ENCODE assay signal across 30 cellular contexts in the genomic region with DNA sequence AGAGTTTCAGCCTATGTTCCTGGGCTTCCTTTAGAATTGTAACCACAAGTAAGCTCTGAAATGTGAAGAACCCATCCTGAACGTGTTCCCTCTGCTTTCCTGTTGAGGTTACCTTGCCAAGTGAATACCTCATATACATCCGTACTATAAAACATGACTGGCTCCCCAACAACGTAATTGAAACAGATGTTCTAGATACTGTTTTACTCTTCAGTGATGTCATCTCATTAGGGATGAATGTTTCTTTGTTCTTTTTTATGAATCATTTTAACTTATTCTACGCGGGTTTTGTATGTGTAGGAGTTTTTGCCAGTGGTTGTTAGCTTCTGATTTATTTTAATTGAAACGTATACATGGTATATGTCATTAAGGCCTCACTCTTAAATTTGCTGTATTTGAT.
A peak's percentile ranks its signal among the peaks of the same experiment; 100 is the strongest.
DNase-seq lines count a peak whose midpoint lies in the region; ATAC-seq, FAIRE-seq and TF ChIP-seq lines count a peak whose summit lies in the region.
"Had no signal": no experiment of that assay in that cellular context is flagged by ENCODE, and none has a peak within 500 bp of the region (broad histone marks: within the 10 kb centered on the region; RNA-seq: fewer than 3 reads in every experiment).

No MANE protein-coding gene starts in this region.

- no peak overlapping the region for H3K27ac ChIP-seq in GM23248
- H3K27ac ChIP-seq: C4-2B, lower lobe of right lung, tibial artery had no signal

- H3K9ac ChIP-seq in GM23248 = no peak overlapping the region

- H3K36me3 ChIP-seq in GM23248 (ENCODE audit: low read depth) = no peaks in the 10 kb centered on the region
- H3K36me3 ChIP-seq: lower lobe of right lung, tibial artery had no signal

- no peaks in the 10 kb centered on the region for H3K4me1 ChIP-seq in GM23248 (ENCODE audit: insufficient read depth)
- H3K4me1 ChIP-seq: lower lobe of right lung, tibial artery had no signal

- no peak for FAIRE-seq in HTR-8/SVneo (lab: Jason Lieb, UNC)
- FAIRE-seq: endometrium had no signal

- 29 to 33% methylated on average over 6 of the region's 6 CpGs for WGBS in GM23248 (ENCODE audit: low coverage in 1 of 2, low lambda C conversion rate in 2 of 2, missing lambda C conversion rate in 2 of 2), 2 experiments

- no peaks in the 10 kb centered on the region for H3K27me3 ChIP-seq in GM23248 (replicated peaks; ENCODE audit: insufficient read depth)
- H3K27me3 ChIP-seq: tibial artery had no signal

- H2AFZ ChIP-seq in GM23248 = no peak overlapping the region

- TF ChIP-seq CTCF in AG04449 (IDR thresholded peaks at IDR 0.05; ENCODE audit: insufficient read depth, low read length, missing control alignments) (no peak), fibroblast of pulmonary artery (IDR thresholded peaks at IDR 0.05; ENCODE audit: low read length, missing control alignments) (no peak), GM10266 (IDR thresholded peaks at IDR 0.05; ENCODE audit: control insufficient read depth, insufficient read depth, low read depth, missing control alignments) (no peak)

- H3K9me2 ChIP-seq in GM23248 (ENCODE audit: insufficient read depth) = no peaks in the 10 kb centered on the region

- H4K20me1 ChIP-seq in GM23248 (ENCODE audit: insufficient read depth) = no peaks in the 10 kb centered on the region

- DNase-seq in AG04449 (ENCODE audit: low read depth, low spot score) (peak; percentile 55), GM23248 (peak; percentile 2), SK-MEL-5 (ENCODE audit: low read depth, low spot score) (peak; percentile 7), fibroblast of pulmonary artery (ENCODE audit: low read depth) (peak; percentile 30), HTR-8/SVneo (ENCODE audit: insufficient read length, low spot score) (no peak), GM10266 (ENCODE audit: extremely low spot score) (no peak)
- DNase-seq: ACHN; activated CD4-positive, alpha-beta T cell treated with anti-CD3 and anti-CD28 coated beads, Interleukin-2, amount 10 ng/mL, durations not matched to agents 7 days and 5 days; activated gamma-delta T cell; activated naive CD8-positive, alpha-beta T cell treated with anti-CD3 and anti-CD28 coated beads, Interleukin-2, amount 10 ng/mL, durations not matched to agents 7 days and 5 days; activated T-cell treated with anti-CD3 and anti-CD28 coated beads, Interleukin-2, amount 50 U/mL, for 24 hours; Calu3; cerebellar nuclear complex; H9; head of caudate nucleus; lower lobe of right lung; MV-4-11; NCI-H1436 treated with DMSO at 0.1 percent for 48 hours; Right ventricle myocardium superior; stimulated activated CD4-positive, alpha-beta T cell treated with anti-CD3 and anti-CD28 coated beads, Interleukin-1b, Interleukin-23, amount 100 ng/mL, for 48 hours; stimulated activated CD8-positive, alpha-beta memory T cell treated with anti-CD3 and anti-CD28 coated beads, Interleukin-4, amount 100 ng/mL, for 48 hours; SW 1271; T-helper 9 cell; tibial artery had no signal

- no peaks in the 10 kb centered on the region for H3F3A ChIP-seq in GM23248 (ENCODE audit: insufficient read depth)

- CTCF ChIA-PET in AG04449 (lab: Yijun Ruan, JAX) = interaction anchor here (1.7 kb wide), 1 partner anchor 21 kb away, joined by 4 read pairs; no protein-coding TSS in a partner anchor

- no peak overlapping the region for H3K4me3 ChIP-seq in AG04449 (ENCODE audit: low read depth, low read length)
- H3K4me3 ChIP-seq in GM23248 = no peak overlapping the region
- H3K4me3 ChIP-seq in fibroblast of pulmonary artery (replicated peaks; ENCODE audit: low read depth, low read length) = no peak overlapping the region
- H3K4me3 ChIP-seq: lower lobe of right lung, smooth muscle cell, tibial artery had no signal

- H3K4me2 ChIP-seq in GM23248 (ENCODE audit: unreplicated experiment) = no peak overlapping the region
- H3K4me2 ChIP-seq: smooth muscle cell had no signal

- no peaks in the 10 kb centered on the region for H3K79me2 ChIP-seq in GM23248 (ENCODE audit: insufficient read depth)

- no peak for ATAC-seq in GM18909 (IDR thresholded peaks at IDR 0.05; ENCODE audit: poor library complexity, unreplicated experiment)
- ATAC-seq in HG02798 (IDR thresholded peaks at IDR 0.05; ENCODE audit: poor library complexity, unreplicated experiment) = no peak
- ATAC-seq: lower lobe of right lung; natural killer cell treated with Interleukin-12 subunit alpha and Interleukin-12 subunit beta and Interleukin-15 and Interleukin-18, amount 100 ng/mL, for 72 hours had no signal

- POLR2A ChIA-PET in AG04449 (lab: Yijun Ruan, JAX) = no interaction called here

- H3K9me3 ChIP-seq in GM23248 (ENCODE audit: low read depth) = no peaks in the 10 kb centered on the region
- H3K9me3 ChIP-seq: lower lobe of right lung, tibial artery had no signal

- in situ Hi-C loops in GM23248 (cut with MboI) = no loop called here
- in situ Hi-C loops in SK-MEL-5 (cut with HindIII; ENCODE audit: low pct_unique_long_range_greater_than_20kb, low sequenced_read_pairs) = no loop called here

Comparison
In these comparisons a context has a peak if more than half of its experiments do, and no peak if none do; other contexts are left out.
1. DNase-seq: peak in AG04449 (single experiment), GM23248 (single experiment), SK-MEL-5 (single experiment) and fibroblast of pulmonary artery (single experiment); none in HTR-8/SVneo (single experiment) and GM10266 (single experiment).